In the genomic region with DNA sequence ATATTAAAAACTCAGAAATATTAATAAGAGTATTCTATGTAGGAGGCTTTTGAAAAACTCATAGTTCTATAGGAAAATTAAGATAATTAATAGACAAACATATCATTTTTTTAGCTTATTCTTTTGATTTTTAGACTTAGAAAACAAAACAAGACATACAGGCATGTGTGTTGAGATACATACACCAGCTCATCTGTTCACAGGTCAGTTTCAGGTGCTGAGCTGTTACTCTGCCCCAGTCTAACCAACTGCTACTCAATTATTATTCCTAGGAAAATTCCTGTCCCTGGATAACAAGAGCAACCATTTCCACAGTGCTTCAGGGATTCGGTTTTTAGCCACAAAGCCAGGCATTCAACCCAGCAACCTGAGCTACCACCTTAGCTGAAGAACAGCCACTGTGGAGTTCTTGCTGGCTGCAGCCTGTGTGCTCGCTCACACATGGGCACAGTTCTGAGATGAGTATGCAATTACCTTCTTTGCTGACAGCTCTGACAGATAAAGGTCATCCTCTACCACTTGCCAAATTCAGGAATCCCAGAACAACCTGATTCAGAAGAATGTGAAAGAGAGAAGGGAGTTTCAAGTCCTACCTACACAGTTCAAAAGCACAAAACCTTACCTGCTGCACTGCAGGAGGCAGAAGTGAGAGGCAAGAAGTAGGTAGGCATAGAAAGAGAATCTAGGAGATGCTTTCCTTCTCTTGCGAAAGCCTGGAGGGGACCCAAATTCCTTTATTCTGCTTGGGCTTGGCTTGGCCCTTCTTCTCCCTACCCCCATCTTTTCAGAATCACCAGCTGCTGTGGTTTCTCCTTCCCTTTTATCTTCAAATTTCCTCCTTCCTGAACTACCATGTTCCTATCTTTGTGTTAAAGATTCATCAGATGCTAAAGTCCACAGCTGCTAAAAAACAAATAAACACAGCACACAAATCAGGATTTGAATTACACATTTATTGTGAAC, we compare ENCODE assay signal across 9 cellular contexts.
DNase-seq lines count a peak whose midpoint lies in the region; ATAC-seq lines count a peak whose summit lies in the region.
"Had no signal": no experiment of that assay in that cellular context is flagged by ENCODE, and none has a peak within 500 bp of the region (broad histone marks: within the 10 kb centered on the region; RNA-seq: fewer than 3 reads in every experiment).

No MANE protein-coding gene starts in this region.

- H3K4me1 Mint-ChIP-seq in activated CD4-positive, alpha-beta memory T cell treated with anti-CD3 and anti-CD28 coated beads for 36 hours (ENCODE audit: low read depth) = peaks cover 39% of the 10 kb centered on the region
- H3K4me1 Mint-ChIP-seq in activated CD4-positive, alpha-beta memory T cell treated with anti-CD3 and anti-CD28 coated beads, Interleukin-2, amount 10 ng/mL, durations not matched to agents 7 days and 5 days = peaks cover 19% of the 10 kb centered on the region
- H3K4me1 Mint-ChIP-seq in stimulated activated effector memory CD8-positive, alpha-beta T cell treated with anti-CD3 and anti-CD28 coated beads, Interleukin-12 subunit alpha, Interleukin-12 subunit beta, amount 100 ng/mL, for 72 hours = peaks cover 45% of the 10 kb centered on the region

- peaks cover 5% of the 10 kb centered on the region for H3K36me3 Mint-ChIP-seq in activated CD4-positive, alpha-beta memory T cell treated with anti-CD3 and anti-CD28 coated beads for 36 hours
- H3K36me3 Mint-ChIP-seq in activated CD4-positive, alpha-beta memory T cell treated with anti-CD3 and anti-CD28 coated beads, Interleukin-2, amount 10 ng/mL, durations not matched to agents 7 days and 5 days (ENCODE audit: low read depth) = peaks cover 6% of the 10 kb centered on the region
- H3K36me3 Mint-ChIP-seq in stimulated activated effector memory CD8-positive, alpha-beta T cell treated with anti-CD3 and anti-CD28 coated beads, Interleukin-12 subunit alpha, Interleukin-12 subunit beta, amount 100 ng/mL, for 72 hours = no peaks in the 10 kb centered on the region

- POLR2A ChIA-PET in activated CD4-positive, alpha-beta memory T cell treated with anti-CD3 and anti-CD28 coated beads for 36 hours (lab: Charles Lee) = interaction anchor here (1.2 to 1.7 kb wide), 3 partner anchors 17 to 54 kb away, joined by 3 to 4 read pairs (median 4); no protein-coding TSS in a partner anchor
- POLR2A ChIA-PET in activated CD4-positive, alpha-beta memory T cell treated with anti-CD3 and anti-CD28 coated beads, Interleukin-2, amount 10 ng/mL, durations not matched to agents 7 days and 5 days (lab: Charles Lee) = interaction anchor here (1.8 kb wide), 1 partner anchor 55 kb away, joined by 7 read pairs; no protein-coding TSS in a partner anchor

- CTCF ChIA-PET in activated CD4-positive, alpha-beta memory T cell treated with anti-CD3 and anti-CD28 coated beads for 36 hours (lab: Charles Lee) = interaction anchor here (0.7 to 1.7 kb wide), 6 partner anchors 13 to 277 kb away, joined by 3 to 4 read pairs (median 4); no protein-coding TSS in a partner anchor
- CTCF ChIA-PET in activated CD4-positive, alpha-beta memory T cell treated with anti-CD3 and anti-CD28 coated beads, Interleukin-2, amount 10 ng/mL, durations not matched to agents 7 days and 5 days (lab: Charles Lee) = interaction anchor here (0.8 kb wide), 1 partner anchor 9 kb away, joined by 3 read pairs; no protein-coding TSS in a partner anchor

- DNase-seq in activated CD4-positive, alpha-beta memory T cell treated with anti-CD3 and anti-CD28 coated beads for 36 hours = peak; percentile 52
- DNase-seq in activated CD4-positive, alpha-beta memory T cell treated with anti-CD3 and anti-CD28 coated beads, Interleukin-2, amount 10 ng/mL, durations not matched to agents 7 days and 5 days = no peak
- DNase-seq in NCI-H526 treated with DMSO at 0.1 percent for 48 hours (lab: John Stamatoyannopoulos, UW) (peak; percentile 15), ecto neural progenitor cell (ENCODE audit: low spot score) (peak; percentile 19), SIG-M5 (lab: John Stamatoyannopoulos, UW) (no peak), NK-92 (lab: John Stamatoyannopoulos, UW; ENCODE audit: unreplicated experiment) (no peak), SHP77 (lab: John Stamatoyannopoulos, UW) (no peak)
- DNase-seq in stimulated activated effector memory CD8-positive, alpha-beta T cell treated with anti-CD3 and anti-CD28 coated beads, Interleukin-12 subunit alpha, Interleukin-12 subunit beta, amount 100 ng/mL, for 72 hours (ENCODE audit: low spot score in 2 of 2) = no peak
- DNase-seq: AML-193 had no signal

- intact Hi-C loops in activated CD4-positive, alpha-beta memory T cell treated with anti-CD3 and anti-CD28 coated beads for 36 hours (cut with micrococcal nuclease) = loop anchor here (1.0 to 2.0 kb wide), 2 partner anchors 18 to 62 kb away; no protein-coding TSS in a partner anchor

- H3K4me3 Mint-ChIP-seq in activated CD4-positive, alpha-beta memory T cell treated with anti-CD3 and anti-CD28 coated beads for 36 hours = no peak overlapping the region
- H3K4me3 Mint-ChIP-seq in activated CD4-positive, alpha-beta memory T cell treated with anti-CD3 and anti-CD28 coated beads, Interleukin-2, amount 10 ng/mL, durations not matched to agents 7 days and 5 days = no peak overlapping the region
- H3K4me3 Mint-ChIP-seq in stimulated activated effector memory CD8-positive, alpha-beta T cell treated with anti-CD3 and anti-CD28 coated beads, Interleukin-12 subunit alpha, Interleukin-12 subunit beta, amount 100 ng/mL, for 72 hours = no peak overlapping the region

- H3K27me3 Mint-ChIP-seq in activated CD4-positive, alpha-beta memory T cell treated with anti-CD3 and anti-CD28 coated beads for 36 hours = no peaks in the 10 kb centered on the region
- no peaks in the 10 kb centered on the region for H3K27me3 Mint-ChIP-seq in activated CD4-positive, alpha-beta memory T cell treated with anti-CD3 and anti-CD28 coated beads, Interleukin-2, amount 10 ng/mL, durations not matched to agents 7 days and 5 days

- H3K9me3 Mint-ChIP-seq in activated CD4-positive, alpha-beta memory T cell treated with anti-CD3 and anti-CD28 coated beads for 36 hours = peaks cover 4% of the 10 kb centered on the region
- peaks cover 2% of the 10 kb centered on the region for H3K9me3 Mint-ChIP-seq in activated CD4-positive, alpha-beta memory T cell treated with anti-CD3 and anti-CD28 coated beads, Interleukin-2, amount 10 ng/mL, durations not matched to agents 7 days and 5 days
- no peaks in the 10 kb centered on the region for H3K9me3 Mint-ChIP-seq in stimulated activated effector memory CD8-positive, alpha-beta T cell treated with anti-CD3 and anti-CD28 coated beads, Interleukin-12 subunit alpha, Interleukin-12 subunit beta, amount 100 ng/mL, for 72 hours

- ATAC-seq in stimulated activated effector memory CD8-positive, alpha-beta T cell treated with anti-CD3 and anti-CD28 coated beads, Interleukin-12 subunit alpha, Interleukin-12 subunit beta, amount 100 ng/mL, for 72 hours = peak; percentile 98

- H3K27ac Mint-ChIP-seq in activated CD4-positive, alpha-beta memory T cell treated with anti-CD3 and anti-CD28 coated beads for 36 hours = no peak overlapping the region
- no peak overlapping the region for H3K27ac Mint-ChIP-seq in activated CD4-positive, alpha-beta memory T cell treated with anti-CD3 and anti-CD28 coated beads, Interleukin-2, amount 10 ng/mL, durations not matched to agents 7 days and 5 days
- no peak overlapping the region for H3K27ac Mint-ChIP-seq in stimulated activated effector memory CD8-positive, alpha-beta T cell treated with anti-CD3 and anti-CD28 coated beads, Interleukin-12 subunit alpha, Interleukin-12 subunit beta, amount 100 ng/mL, for 72 hours

Comparison
In these comparisons a context has a peak if more than half of its experiments do, and no peak if none do; other contexts are left out.
1. DNase-seq: peak in activated CD4-positive, alpha-beta memory T cell treated with anti-CD3 and anti-CD28 coated beads for 36 hours (single experiment), NCI-H526 treated with DMSO at 0.1 percent for 48 hours (single experiment) and ecto neural progenitor cell (single experiment); none in activated CD4-positive, alpha-beta memory T cell treated with anti-CD3 and anti-CD28 coated beads, Interleukin-2, amount 10 ng/mL, durations not matched to agents 7 days and 5 days (single experiment), stimulated activated effector memory CD8-positive, alpha-beta T cell treated with anti-CD3 and anti-CD28 coated beads, Interleukin-12 subunit alpha, Interleukin-12 subunit beta, amount 100 ng/mL, for 72 hours (0 of 2), SIG-M5 (single experiment), NK-92 (single experiment) and SHP77 (0 of 2).